ENCODE assay signal across 11 cellular contexts in the genomic region with DNA sequence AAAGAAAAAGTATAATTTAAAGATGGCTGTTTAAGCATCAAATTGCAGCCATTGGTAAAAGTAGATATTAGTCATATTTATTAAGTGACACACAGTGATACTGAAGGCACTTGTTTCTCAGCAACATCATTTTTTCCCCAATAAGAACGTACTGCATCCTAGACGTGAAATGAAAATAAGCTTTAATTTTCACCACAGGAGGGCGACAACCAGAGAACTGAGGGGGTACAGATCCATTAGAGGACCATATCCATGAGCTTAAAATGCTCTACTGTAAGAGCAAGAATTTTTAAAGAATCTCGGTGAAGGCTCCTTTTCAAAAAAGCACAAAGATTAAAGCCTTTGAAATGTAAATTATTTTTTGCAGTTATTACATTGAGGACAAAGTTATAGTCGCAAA. TPM values are rescaled to one million over a fixed set of nuclear protein-coding genes. Genes with fewer than 3 reads are reported as not detected.
DNase-seq lines count a peak whose midpoint lies in the region; TF ChIP-seq lines count a peak whose summit lies in the region.
"Had no signal": no experiment of that assay in that cellular context is flagged by ENCODE, and none has a peak within 500 bp of the region (broad histone marks: within the 10 kb centered on the region; RNA-seq: fewer than 3 reads in every experiment).

No MANE protein-coding gene starts in this region.

- H3K79me2 ChIP-seq in OCI-LY7 (ENCODE audit: insufficient read depth, low read depth, low read length), result no peaks in the 10 kb centered on the region

- H4K20me1 ChIP-seq in OCI-LY7 (ENCODE audit: insufficient read depth, low read length), result no peaks in the 10 kb centered on the region
- H4K20me1 ChIP-seq: BLaER1 treated with 17β-estradiol and CSF1 and Interleukin-3, amounts not matched to agents 10 nM and 100 nM had no signal

- H3K9me2 ChIP-seq in OCI-LY7 (ENCODE audit: insufficient read depth, low read length), result no peaks in the 10 kb centered on the region

- BruUV-seq in A673 (replicated peaks; lab: Mats Ljungman, UMichigan) (no TSS peak), OCI-LY7 (replicated peaks; lab: Mats Ljungman, UMichigan) (no TSS peak)

- H3K27ac ChIP-seq in A673 (ENCODE audit: low read depth, low read length, poor library complexity, severe bottlenecking) (no peak overlapping the region), OCI-LY7 (ENCODE audit: low read depth, low read length, poor library complexity, severe bottlenecking) (no peak overlapping the region), uterus (no peak overlapping the region)
- H3K27ac ChIP-seq: BLaER1 treated with 17β-estradiol and CSF1 and Interleukin-3, amounts not matched to agents 10 nM and 100 nM had no signal

- DNase-seq in A673 (ENCODE audit: low spot score) (peak; percentile 60), GM13976 (ENCODE audit: low spot score) (peak; percentile 10), OCI-LY7 (ENCODE audit: low spot score) (peak; percentile 24), fibroblast of villous mesenchyme (ENCODE audit: low read depth) (peak; percentile 9), uterus (no peak), KG1 (lab: John Stamatoyannopoulos, UW) (no peak)
- no peak for DNase-seq in effector CD4-positive, alpha-beta T cell
- no peak for DNase-seq in activated T-cell treated with anti-CD3 and anti-CD28 coated beads, Interleukin-2, amount 50 U/mL, for 48 hours
- DNase-seq: hippocampal formation, NCI-H1694 treated with DMSO at 0.1 percent for 48 hours had no signal

- H3K4me1 ChIP-seq in A673 (ENCODE audit: insufficient read depth, low read length, poor library complexity, severe bottlenecking) (no peaks in the 10 kb centered on the region), OCI-LY7 (ENCODE audit: insufficient read depth, low read length, poor library complexity, severe bottlenecking) (no peaks in the 10 kb centered on the region), uterus (no peaks in the 10 kb centered on the region)

- H3K36me3 ChIP-seq in A673 (ENCODE audit: insufficient read depth, low read length, poor library complexity, severe bottlenecking), result no peaks in the 10 kb centered on the region
- no peaks in the 10 kb centered on the region for H3K36me3 ChIP-seq in OCI-LY7 (ENCODE audit: insufficient read depth, low read length)
- H3K36me3 ChIP-seq in uterus, result no peaks in the 10 kb centered on the region
- H3K36me3 ChIP-seq: BLaER1 treated with 17β-estradiol and CSF1 and Interleukin-3, amounts not matched to agents 10 nM and 100 nM had no signal

- TF ChIP-seq CTCF in A673 (conservative IDR thresholded peaks at IDR 0.05; ENCODE audit: low read depth, low read length) (peak; percentile 63), GM13976 (IDR thresholded peaks at IDR 0.05; ENCODE audit: borderline replicate concordance, control extremely low read depth, extremely low read depth, insufficient read depth, missing control alignments) (no peak), OCI-LY7 (conservative IDR thresholded peaks at IDR 0.05; ENCODE audit: low read length) (peak; percentile 77), fibroblast of villous mesenchyme (IDR thresholded peaks at IDR 0.05; ENCODE audit: insufficient read depth, low read depth, low read length) (peak; percentile 27), uterus (IDR thresholded peaks at IDR 0.05) (no peak)

- H3K4me2 ChIP-seq in OCI-LY7 (ENCODE audit: low read length), result no peak overlapping the region

- intact Hi-C loops in A673 (cut with micrococcal nuclease; ENCODE audit: unreplicated experiment) (no loop called here), OCI-LY7 (cut with micrococcal nuclease; ENCODE audit: unreplicated experiment) (no loop called here), uterus (cut with DNase I; ENCODE audit: low total_unique reads) (no loop called here)

- H3K27me3 ChIP-seq in A673 (replicated peaks; ENCODE audit: insufficient read depth, low read depth, low read length, poor library complexity), result no peaks in the 10 kb centered on the region
- H3K27me3 ChIP-seq in uterus, result no peaks in the 10 kb centered on the region
- H3K27me3 ChIP-seq: BLaER1 treated with 17β-estradiol and CSF1 and Interleukin-3, amounts not matched to agents 10 nM and 100 nM had no signal

- H2AFZ ChIP-seq in OCI-LY7 (ENCODE audit: low read length), result no peak overlapping the region

- POLR2A ChIA-PET in A673 (lab: Charles Lee; ENCODE audit: low non-redundant PET) (no interaction called here), OCI-LY7 (lab: Charles Lee) (interaction anchor here (0.6 kb wide), 1 partner anchor 75 kb away, joined by 3 read pairs; no protein-coding TSS in a partner anchor)

- in situ Hi-C loops in GM13976 (cut with MboI; ENCODE audit: low sequenced_read_pairs, unreplicated experiment), result no loop called here

- TF ChIP-seq POLR2A in uterus (IDR thresholded peaks at IDR 0.05), result no peak

- H3K4me3 ChIP-seq in A673 (ENCODE audit: low read depth, low read length, poor library complexity, severe bottlenecking) (no peak overlapping the region), OCI-LY7 (ENCODE audit: low read depth, low read length, poor library complexity, severe bottlenecking) (no peak overlapping the region), fibroblast of villous mesenchyme (ENCODE audit: low read depth, low read length) (no peak overlapping the region), uterus (no peak overlapping the region)
- H3K4me3 ChIP-seq: BLaER1 treated with 17β-estradiol and CSF1 and Interleukin-3, amounts not matched to agents 10 nM and 100 nM had no signal

- H3K9me3 ChIP-seq in A673 (ENCODE audit: low read depth, low read length, poor library complexity, severe bottlenecking) (no peaks in the 10 kb centered on the region), OCI-LY7 (ENCODE audit: low read length) (no peaks in the 10 kb centered on the region), uterus (no peaks in the 10 kb centered on the region)

- CTCF ChIA-PET in A673 (lab: Charles Lee), result no interaction called here
- CTCF ChIA-PET in OCI-LY7 (lab: Charles Lee; ENCODE audit: unreplicated experiment), result no interaction called here

RNA-seq across cellular contexts. Expression of a gene that starts 33.4 kb away (rescaled TPM):
- total RNA-seq in A673 (2021) (62.8 and 69.8 TPM in 2 replicates), OCI-LY7 (2022) (70.9 and 71.3 TPM in 2 replicates), fibroblast of villous mesenchyme (22.9 and 31.2 TPM in 2 replicates), uterus (10 to 100 TPM; 25.6 to 93.2 (median 34.5) TPM)
- 37.8 and 56.8 TPM in 2 replicates for total RNA-seq in OCI-LY7 (2014; rRNA removed; shearing (Covaris generic))

RNA-seq across cellular contexts. Expression of a gene that starts 53.0 kb away (rescaled TPM):
- 67.1 and 79.1 TPM in 2 replicates for total RNA-seq in A673 (2021)
- total RNA-seq in OCI-LY7 (2014; rRNA removed; shearing (Covaris generic)), result not detected in 2 replicates
- total RNA-seq in OCI-LY7 (2022), result not detected in 2 replicates
- total RNA-seq in fibroblast of villous mesenchyme, result not detected in 2 replicates
- not detected for total RNA-seq in uterus

Comparison
In these comparisons a context has a peak if more than half of its experiments do, and no peak if none do; other contexts are left out.
1. DNase-seq: peak in A673 (single experiment), GM13976 (single experiment), OCI-LY7 (single experiment) and fibroblast of villous mesenchyme (single experiment); none in effector CD4-positive, alpha-beta T cell (single experiment), uterus (0 of 2), activated T-cell treated with anti-CD3 and anti-CD28 coated beads, Interleukin-2, amount 50 U/mL, for 48 hours (0 of 2) and KG1 (single experiment).
2. CTCF ChIP-seq: peak in A673 (single experiment), OCI-LY7 (single experiment) and fibroblast of villous mesenchyme (single experiment); none in GM13976 (single experiment) and uterus (0 of 4).
3. RNA of a gene that starts 53.0 kb away (total RNA-seq): 67.1 to 79.1 TPM in A673; not detected in OCI-LY7, not detected in fibroblast of villous mesenchyme and not detected in uterus; every median in the first group is over 10 times any median in the second.